ENCODE assay signal across 8 cellular contexts in genomic region chrX:154397888-154398667, GRCh38. TPM values are rescaled to one million over a fixed set of nuclear protein-coding genes. Genes with fewer than 3 reads are reported as not detected.
DNase-seq lines count a peak whose midpoint lies in the region; ATAC-seq and TF ChIP-seq lines count a peak whose summit lies in the region.

Gene RPL10 (plus strand): TSS chrX:154398377. CDS start chrX:154398520, 143 bp downstream.

- no peak for TF ChIP-seq RAD21 in neural cell (conservative IDR thresholded peaks at IDR 0.05)

- POLR2A ChIA-PET in HEK293T (lab: Yijun Ruan, JAX), result interaction anchor here (0.6 to 4.8 kb wide), 31 partner anchors 11 to 366 kb away, joined by 3 to 40 read pairs (median 4); partner anchors contain the start of genes ATP6AP1, DNASE1L1, EMD and FLNA

- no peak within 1 kb of the TSS for H2AFZ ChIP-seq in neural cell (ENCODE audit: low read depth, low read length)

- H3K4me3 Mint-ChIP-seq in stimulated activated naive CD8-positive, alpha-beta T cell treated with anti-CD3 and anti-CD28 coated beads, Interleukin-15, amount 100 ng/mL, for 72 hours, result peak within 1 kb of the TSS; percentile 97 to 99

- H3K27me3 Mint-ChIP-seq in stimulated activated naive CD8-positive, alpha-beta T cell treated with anti-CD3 and anti-CD28 coated beads, Interleukin-15, amount 100 ng/mL, for 72 hours, result no peaks in the 10 kb centered on the region

- peaks cover 4% of the 10 kb centered on the region for H3K79me2 ChIP-seq in neural cell (replicated peaks; ENCODE audit: insufficient read depth, low read length)

- H3K4me2 ChIP-seq in neural cell (ENCODE audit: low read length), result peak within 1 kb of the TSS; percentile 39

- H3K4me3 ChIP-seq in SJSA1 (peak within 1 kb of the TSS; percentile 58), fibroblast of villous mesenchyme (ENCODE audit: low read depth, low read length) (peak within 1 kb of the TSS; percentile 86), neural cell (ENCODE audit: low read length) (peak within 1 kb of the TSS; percentile 81)

- H3K27ac Mint-ChIP-seq in stimulated activated naive CD8-positive, alpha-beta T cell treated with anti-CD3 and anti-CD28 coated beads, Interleukin-15, amount 100 ng/mL, for 72 hours, result peak within 1 kb of the TSS; percentile 99

- H3K9ac ChIP-seq in neural cell (ENCODE audit: low read length), result peak within 1 kb of the TSS; percentile 97

- H3F3A ChIP-seq in neural cell (ENCODE audit: insufficient read depth, low read length, poor library complexity, severe bottlenecking), result no peaks in the 10 kb centered on the region

- H4K20me1 ChIP-seq in neural cell (ENCODE audit: insufficient read depth), result peaks cover 5% of the 10 kb centered on the region

- no peak for TF ChIP-seq CTCF in fibroblast of villous mesenchyme (IDR thresholded peaks at IDR 0.05; ENCODE audit: insufficient read depth, low read depth, low read length)
- no peak for TF ChIP-seq CTCF in neural cell (IDR thresholded peaks at IDR 0.05; ENCODE audit: poor library complexity, severe bottlenecking)

- peak; percentile 86 for DNase-seq in GF-D8 (lab: John Stamatoyannopoulos, UW)
- DNase-seq in HEK293T (ENCODE audit: extremely low spot score), result peak; percentile 97
- peak; percentile 94 for DNase-seq in MV-4-11 (lab: John Stamatoyannopoulos, UW)
- DNase-seq in SJSA1 (ENCODE audit: low read depth in 1 of 2, low spot score in 2 of 2), result peak; percentile 86 to 96
- DNase-seq in activated gamma-delta T cell treated with anti-CD3 and anti-CD28 coated beads, Interleukin-2, amount 50 U/mL, for 16 hours (ENCODE audit: low read depth), result peak; percentile 82
- peak; percentile 97 for DNase-seq in fibroblast of villous mesenchyme (ENCODE audit: low read depth)
- DNase-seq in stimulated activated naive CD8-positive, alpha-beta T cell treated with anti-CD3 and anti-CD28 coated beads, Interleukin-15, amount 100 ng/mL, for 72 hours, result peak; percentile 88 to 96

- no peaks in the 10 kb centered on the region for H3K9me3 Mint-ChIP-seq in stimulated activated naive CD8-positive, alpha-beta T cell treated with anti-CD3 and anti-CD28 coated beads, Interleukin-15, amount 100 ng/mL, for 72 hours

- no peaks in the 10 kb centered on the region for H3K27me3 ChIP-seq in SJSA1 (replicated peaks)
- H3K27me3 ChIP-seq in neural cell (ENCODE audit: insufficient read depth, low read depth, low read length), result no peaks in the 10 kb centered on the region

- peak; percentile 88 for ATAC-seq in stimulated activated naive CD8-positive, alpha-beta T cell treated with anti-CD3 and anti-CD28 coated beads, Interleukin-15, amount 100 ng/mL, for 72 hours

- CTCF ChIA-PET in HEK293T (lab: Yijun Ruan, JAX), result interaction anchor here (0.6 to 2.3 kb wide), 5 partner anchors 9 to 129 kb away, joined by 3 to 8 read pairs (median 4); no protein-coding TSS in a partner anchor

- peaks cover 31% of the 10 kb centered on the region for H3K4me1 Mint-ChIP-seq in stimulated activated naive CD8-positive, alpha-beta T cell treated with anti-CD3 and anti-CD28 coated beads, Interleukin-15, amount 100 ng/mL, for 72 hours

- H3K27ac ChIP-seq in SJSA1 (peak within 1 kb of the TSS; percentile 97), neural cell (ENCODE audit: low read length) (peak within 1 kb of the TSS; percentile 95)

- H3K36me3 ChIP-seq in SJSA1 (peaks cover 41% of the 10 kb centered on the region), neural cell (ENCODE audit: insufficient read depth, low read length) (no peaks in the 10 kb centered on the region)

- no peak for TF ChIP-seq EP300 in neural cell (conservative IDR thresholded peaks at IDR 0.05; ENCODE audit: poor library complexity, severe bottlenecking)

- H3K4me1 ChIP-seq in SJSA1 (replicated peaks), result peaks cover 16% of the 10 kb centered on the region

- H3K9me3 ChIP-seq in SJSA1 (replicated peaks) (no peaks in the 10 kb centered on the region), neural cell (ENCODE audit: low read length) (no peaks in the 10 kb centered on the region)

- H3K9me2 ChIP-seq in neural cell (ENCODE audit: insufficient read depth, low read length), result no peaks in the 10 kb centered on the region

TF ChIP-seq in HEK293T, 16 proteins besides CTCF, POLR2A, EP300 and RAD21:
- TF ChIP-seq HDGF (IDR thresholded peaks at IDR 0.05; ENCODE audit: borderline replicate concordance) (no peak), SP1 (IDR thresholded peaks at IDR 0.05) (no peak), FOXK2 (IDR thresholded peaks at IDR 0.05) (no peak), ZNF384 (IDR thresholded peaks at IDR 0.05) (no peak), CTBP1 (IDR thresholded peaks at IDR 0.05; ENCODE audit: borderline replicate concordance) (peak; percentile 74), SUZ12 (IDR thresholded peaks at IDR 0.05) (no peak), NFRKB (IDR thresholded peaks at IDR 0.05) (0 out of 2 replicates have a peak, but pooled peaks have one; percentile 27), PKNOX1 (IDR thresholded peaks at IDR 0.05) (peak; percentile 77), BHLHE40 (IDR thresholded peaks at IDR 0.05; ENCODE audit: borderline replicate concordance) (no peak), ELF4 (IDR thresholded peaks at IDR 0.05) (peak; percentile 98), TARDBP (IDR thresholded peaks at IDR 0.05) (no peak), ARNT (IDR thresholded peaks at IDR 0.05) (no peak), FOXM1 (IDR thresholded peaks at IDR 0.05; ENCODE audit: borderline replicate concordance) (no peak), LEF1 (IDR thresholded peaks at IDR 0.05; ENCODE audit: borderline replicate concordance) (peak; percentile 63; the same call in 1 of the 2 replicates), L3MBTL2 (conservative IDR thresholded peaks at IDR 0.05) (peak; percentile 93), FOXA1 (IDR thresholded peaks at IDR 0.05) (no peak)

TF ChIP-seq in neural cell, 6 proteins besides CTCF, POLR2A, EP300 and RAD21:
- TF ChIP-seq SMC3 (conservative IDR thresholded peaks at IDR 0.05; ENCODE audit: poor library complexity) (no peak), POLR2AphosphoS5 (IDR thresholded peaks at IDR 0.05) (peak; percentile 98), TAF1 (IDR thresholded peaks at IDR 0.05; ENCODE audit: low read depth) (peak; percentile 96), MXI1 (conservative IDR thresholded peaks at IDR 0.05; ENCODE audit: poor library complexity, severe bottlenecking) (no peak), REST (IDR thresholded peaks at IDR 0.05; ENCODE audit: borderline replicate concordance) (peak; percentile 80)

RNA-seq across cellular contexts. Expression of gene RPL10, which starts in this region (rescaled TPM):
- 1,843 and 4,201 TPM in 2 replicates for total RNA-seq in SJSA1 (2014; rRNA removed; shearing (Covaris generic))
- 1,310 and 1,322 TPM in 2 replicates for total RNA-seq in fibroblast of villous mesenchyme
- polyA plus RNA-seq in neural cell, result 3,689 and 3,975 TPM in 2 replicates
- polyA minus RNA-seq in neural cell, result 1,156 and 1,432 TPM in 2 replicates

Comparison
In these comparisons a context has a peak if more than half of its experiments do, and no peak if none do; other contexts are left out.
1. Peak in every context shown above with its lines: DNase-seq, ATAC-seq, H3K4me3 ChIP-seq and H3K27ac ChIP-seq.